ENCODE assay signal across 12 cellular contexts in the genomic region with DNA sequence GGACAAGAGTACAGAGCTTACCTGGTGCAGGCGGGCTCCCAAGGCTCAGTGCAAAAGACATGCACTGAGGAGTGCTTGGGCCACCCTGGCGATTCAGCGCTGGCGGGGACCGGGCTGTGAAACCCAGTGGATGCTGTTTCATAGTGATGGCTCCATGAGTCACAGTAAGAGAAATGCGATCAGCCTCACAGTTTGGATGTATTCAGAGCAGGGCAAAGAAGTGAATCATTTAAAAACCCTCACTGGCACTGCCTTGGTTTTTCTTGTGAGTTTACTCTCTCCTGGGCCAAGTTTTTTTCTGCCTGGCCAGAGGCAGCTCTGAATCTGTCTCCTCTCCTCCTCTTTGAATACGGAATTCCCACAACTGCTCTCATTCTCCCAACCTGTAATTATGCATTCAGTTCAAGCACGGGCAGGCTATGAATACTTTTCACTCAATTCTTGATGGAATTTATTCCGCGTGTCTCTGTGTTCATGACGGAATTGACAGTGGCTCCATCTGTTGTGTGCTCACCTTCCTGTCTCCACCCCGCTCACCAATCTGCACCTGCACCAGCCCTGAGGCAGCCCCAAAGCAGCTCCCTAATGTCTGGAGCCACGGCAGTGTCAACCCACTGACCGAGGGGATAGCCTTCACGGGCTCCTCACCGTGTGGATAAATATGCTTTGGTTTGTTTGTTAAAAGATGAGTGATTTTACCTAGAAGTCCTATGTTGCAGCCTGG. TPM values are rescaled to one million over a fixed set of nuclear protein-coding genes. Genes with fewer than 3 reads are reported as not detected.
DNase-seq lines count a peak whose midpoint lies in the region; ATAC-seq and TF ChIP-seq lines count a peak whose summit lies in the region.
"Had no signal": no experiment of that assay in that cellular context is flagged by ENCODE, and none has a peak within 500 bp of the region (broad histone marks: within the 10 kb centered on the region; RNA-seq: fewer than 3 reads in every experiment).

No MANE protein-coding gene starts in this region.

- H3F3A ChIP-seq in GM23338 (replicated peaks; ENCODE audit: low read depth) = no peaks in the 10 kb centered on the region

- H3K4me1 Mint-ChIP-seq in GM23338 = peaks cover 29% of the 10 kb centered on the region

- H3K4me3 ChIP-seq in GM23338 = no peak overlapping the region
- H3K4me3 ChIP-seq: pancreas had no signal

- peak overlapping the region; percentile 63; the same call in 1 of the 2 replicates for H3K27ac ChIP-seq in GM23338 (ENCODE audit: low read depth)
- H3K27ac ChIP-seq: pancreas had no signal

- DNase-seq in A172 (ENCODE audit: low spot score) = peak; percentile 74
- no peak for DNase-seq in GM23338 (ENCODE audit: low spot score)
- DNase-seq in amniotic stem cell (lab: John Stamatoyannopoulos, UW) = peak; percentile 84
- DNase-seq in kidney tubule cell (ENCODE audit: low spot score) = peak; percentile 94
- DNase-seq in GM13976 (ENCODE audit: low spot score) = no peak
- DNase-seq: Caco-2; central memory CD4-positive, alpha-beta T cell; pancreas had no signal

- no peak overlapping the region for H2AFZ ChIP-seq in GM23338

- H3K79me2 ChIP-seq in GM23338 (replicated peaks; ENCODE audit: insufficient read depth) = no peaks in the 10 kb centered on the region

- ATAC-seq in GM23338 = peak; percentile 17; the same call in 1 of the 3 replicates
- no peak for ATAC-seq in GM18873 (IDR thresholded peaks at IDR 0.05; ENCODE audit: low FRiP score, unreplicated experiment)
- ATAC-seq in GM21529 (IDR thresholded peaks at IDR 0.05; ENCODE audit: unreplicated experiment) = no peak
- no peak for ATAC-seq in HG03565 (IDR thresholded peaks at IDR 0.05; ENCODE audit: unreplicated experiment)
- ATAC-seq: pancreas had no signal

- no peaks in the 10 kb centered on the region for H3K4me1 ChIP-seq in GM23338 (ENCODE audit: insufficient read depth)
- H3K4me1 ChIP-seq: Caco-2, pancreas had no signal

- TF ChIP-seq CTCF in GM23338 (conservative IDR thresholded peaks at IDR 0.05; ENCODE audit: low read depth in 2 of 2) (no peak), GM13976 (IDR thresholded peaks at IDR 0.05; ENCODE audit: borderline replicate concordance, control extremely low read depth, extremely low read depth, insufficient read depth, missing control alignments) (no peak)

- no peak overlapping the region for H3K4me3 Mint-ChIP-seq in GM23338

- no peaks in the 10 kb centered on the region for H3K27me3 ChIP-seq in GM23338 (ENCODE audit: insufficient read depth)
- H3K27me3 ChIP-seq: pancreas had no signal

- H3K27me3 Mint-ChIP-seq in GM23338 (ENCODE audit: insufficient read depth, low read depth, poor library complexity) = peaks cover 6% of the 10 kb centered on the region

- no peaks in the 10 kb centered on the region for H3K9me2 ChIP-seq in GM23338 (ENCODE audit: insufficient read depth)

- no peaks in the 10 kb centered on the region for H3K9me3 Mint-ChIP-seq in GM23338

- peaks cover 31% of the 10 kb centered on the region for H3K36me3 Mint-ChIP-seq in GM23338 (ENCODE audit: low read depth)

- H3K36me3 ChIP-seq in GM23338 (ENCODE audit: insufficient read depth) = no peaks in the 10 kb centered on the region; the same call in 1 of the 2 replicates
- H3K36me3 ChIP-seq: pancreas had no signal

- H3K4me2 ChIP-seq in GM23338 = no peak overlapping the region

- peak overlapping the region; percentile 50; the same call in 1 of the 2 replicates for H3K27ac Mint-ChIP-seq in GM23338

- in situ Hi-C loops in GM13976 (cut with MboI; ENCODE audit: low sequenced_read_pairs, unreplicated experiment) = loop anchor here (25.0 kb wide), 1 partner anchor 476 kb away; no protein-coding TSS in a partner anchor

- H4K20me1 ChIP-seq in GM23338 (replicated peaks; ENCODE audit: insufficient read depth) = no peaks in the 10 kb centered on the region

TF ChIP-seq in GM23338, 12 proteins besides CTCF, POLR2A, EP300 and RAD21:
- TF ChIP-seq EZH2phosphoT487 (IDR thresholded peaks at IDR 0.05; ENCODE audit: unreplicated experiment) = no peak
- TF ChIP-seq ZNF114 (CRISPR knock-in tag; IDR thresholded peaks at IDR 0.05) = no peak
- TF ChIP-seq, protein P1, sequence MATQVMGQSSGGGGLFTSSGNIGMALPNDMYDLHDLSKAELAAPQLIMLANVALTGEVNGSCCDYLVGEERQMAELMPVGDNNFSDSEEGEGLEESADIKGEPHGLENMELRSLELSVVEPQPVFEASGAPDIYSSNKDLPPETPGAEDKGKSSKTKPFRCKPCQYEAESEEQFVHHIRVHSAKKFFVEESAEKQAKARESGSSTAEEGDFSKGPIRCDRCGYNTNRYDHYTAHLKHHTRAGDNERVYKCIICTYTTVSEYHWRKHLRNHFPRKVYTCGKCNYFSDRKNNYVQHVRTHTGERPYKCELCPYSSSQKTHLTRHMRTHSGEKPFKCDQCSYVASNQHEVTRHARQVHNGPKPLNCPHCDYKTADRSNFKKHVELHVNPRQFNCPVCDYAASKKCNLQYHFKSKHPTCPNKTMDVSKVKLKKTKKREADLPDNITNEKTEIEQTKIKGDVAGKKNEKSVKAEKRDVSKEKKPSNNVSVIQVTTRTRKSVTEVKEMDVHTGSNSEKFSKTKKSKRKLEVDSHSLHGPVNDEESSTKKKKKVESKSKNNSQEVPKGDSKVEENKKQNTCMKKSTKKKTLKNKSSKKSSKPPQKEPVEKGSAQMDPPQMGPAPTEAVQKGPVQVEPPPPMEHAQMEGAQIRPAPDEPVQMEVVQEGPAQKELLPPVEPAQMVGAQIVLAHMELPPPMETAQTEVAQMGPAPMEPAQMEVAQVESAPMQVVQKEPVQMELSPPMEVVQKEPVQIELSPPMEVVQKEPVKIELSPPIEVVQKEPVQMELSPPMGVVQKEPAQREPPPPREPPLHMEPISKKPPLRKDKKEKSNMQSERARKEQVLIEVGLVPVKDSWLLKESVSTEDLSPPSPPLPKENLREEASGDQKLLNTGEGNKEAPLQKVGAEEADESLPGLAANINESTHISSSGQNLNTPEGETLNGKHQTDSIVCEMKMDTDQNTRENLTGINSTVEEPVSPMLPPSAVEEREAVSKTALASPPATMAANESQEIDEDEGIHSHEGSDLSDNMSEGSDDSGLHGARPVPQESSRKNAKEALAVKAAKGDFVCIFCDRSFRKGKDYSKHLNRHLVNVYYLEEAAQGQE (IDR thresholded peaks at IDR 0.05; ENCODE audit: unreplicated experiment) = no peak
- TF ChIP-seq JUNB (IDR thresholded peaks at IDR 0.05; ENCODE audit: unreplicated experiment) = no peak
- TF ChIP-seq POLR2AphosphoS5 (IDR thresholded peaks at IDR 0.05; ENCODE audit: low read depth) = no peak

RNA-seq across cellular contexts. Expression of gene ADAMTS8, which starts 14.9 kb away (rescaled TPM):
- not detected in 2 replicates for total RNA-seq in A172 (2014; rRNA removed; shearing (Covaris generic))
- 15.3 and 16.2 TPM in 2 replicates for total RNA-seq in GM23338 (2014; rRNA removed; shearing (Covaris generic))
- 7.5 and 7.7 TPM in 2 replicates for polyA plus RNA-seq in GM23338 (2016; fragmentation: Nextera tagmentation; extraction: Ambion mirVana)
- total RNA-seq: Caco-2, OCI-LY7 had no signal

RNA-seq across cellular contexts. Expression of gene ADAMTS15, which starts 34.9 kb away (rescaled TPM):
- total RNA-seq in A172 (2014; rRNA removed; shearing (Covaris generic)) = 0.67 and 1.0 TPM in 2 replicates
- total RNA-seq in GM23338 (2014; rRNA removed; shearing (Covaris generic)) = 5.6 and 7.7 TPM in 2 replicates
- polyA plus RNA-seq in GM23338 (2016; fragmentation: Nextera tagmentation; extraction: Ambion mirVana) = 0.38 and 0.42 TPM in 2 replicates
- total RNA-seq: OCI-LY7 had no signal

Comparison
In these comparisons a context has a peak if more than half of its experiments do, and no peak if none do; other contexts are left out.
1. DNase-seq: peak in A172 (single experiment), amniotic stem cell (single experiment) and kidney tubule cell (single experiment); none in GM23338 (single experiment) and GM13976 (single experiment).
2. RNA of gene ADAMTS8, which starts 14.9 kb away (total RNA-seq): 15.3 to 16.2 TPM in GM23338; not detected in A172; every median in the first group is over 10 times any median in the second.